In genomic region chr1:8848663-8849386, GRCh38 we compare ENCODE assay signal across 8 cellular contexts. TPM values are rescaled to one million over a fixed set of nuclear protein-coding genes. Genes with fewer than 3 reads are reported as not detected.
DNase-seq lines count a peak whose midpoint lies in the region; ATAC-seq, FAIRE-seq and TF ChIP-seq lines count a peak whose summit lies in the region.

No MANE protein-coding gene starts in this region.

- no peaks in the 10 kb centered on the region for H3K27me3 ChIP-seq in psoas muscle (ENCODE audit: insufficient read depth in 3 of 3, low read length in 2 of 3)
- H3K27me3 ChIP-seq in upper lobe of right lung: no peaks in the 10 kb centered on the region

- H3K4me3 Mint-ChIP-seq in activated naive CD8-positive, alpha-beta T cell treated with anti-CD3 and anti-CD28 coated beads, Interleukin-2, amount 50 U/mL, for 24 hours: no peak overlapping the region

- DNase-seq in A549 (ENCODE audit: low read depth in 1 of 2, low spot score in 1 of 2): peak; percentile 66 to 80
- DNase-seq in NCI-H1092 treated with DMSO at 0.1 percent for 48 hours (lab: John Stamatoyannopoulos, UW): peak; percentile 98
- DNase-seq in SW480 (ENCODE audit: low spot score): peak; percentile 77
- peak; percentile 88 for DNase-seq in activated naive CD8-positive, alpha-beta T cell treated with anti-CD3 and anti-CD28 coated beads, Interleukin-2, amount 50 U/mL, for 24 hours
- peak; percentile 94 for DNase-seq in cardiac septum (ENCODE audit: low spot score)
- peak; percentile 94 to 98 for DNase-seq in psoas muscle
- peak; percentile 95 for DNase-seq in upper lobe of right lung

- POLR2A ChIA-PET in A549 (lab: Yijun Ruan, JAX): interaction anchor here (0.6 to 1.4 kb wide), 4 partner anchors 8 to 36 kb away, joined by 3 to 7 read pairs (median 3); no protein-coding TSS in a partner anchor

- TF ChIP-seq RAD21 in A549 (conservative IDR thresholded peaks at IDR 0.05 in 1 of 2, IDR thresholded peaks at IDR 0.05 in 1 of 2): peak; percentile 75 to 84

- CTCF ChIA-PET in A549 (lab: Yijun Ruan, JAX): interaction anchor here (0.6 to 7.7 kb wide), 58 partner anchors 10 to 891 kb away, joined by 3 to 87 read pairs (median 4); partner anchors contain the start of gene RERE

- ATAC-seq in A549 (peak; percentile 83 to 92), GM18909 (IDR thresholded peaks at IDR 0.05; ENCODE audit: poor library complexity, unreplicated experiment) (peak; percentile 65), psoas muscle (peak; percentile 92 to 95 (median 93)), upper lobe of right lung (peak; percentile 99)
- ATAC-seq in activated naive CD8-positive, alpha-beta T cell treated with anti-CD3 and anti-CD28 coated beads, Interleukin-2, amount 50 U/mL, for 24 hours: peak; percentile 95

- no peak for TF ChIP-seq POLR2A in A549 (IDR thresholded peaks at IDR 0.05; ENCODE audit: low read length)

- WGBS in A549 (ENCODE audit: missing lambda C conversion rate): 53% methylated on average over 17 of the region's 19 CpGs
- WGBS in psoas muscle, 3 donors: 22 to 23% (median 22%) methylated on average over 19 of the region's 19 CpGs

- no peak overlapping the region for H3K27ac Mint-ChIP-seq in activated naive CD8-positive, alpha-beta T cell treated with anti-CD3 and anti-CD28 coated beads, Interleukin-2, amount 50 U/mL, for 24 hours

- TF ChIP-seq EP300 in A549 (IDR thresholded peaks at IDR 0.05): no peak

- no peaks in the 10 kb centered on the region for H3K9me3 ChIP-seq in A549
- H3K9me3 ChIP-seq in psoas muscle: no peaks in the 10 kb centered on the region
- H3K9me3 ChIP-seq in upper lobe of right lung: no peaks in the 10 kb centered on the region

- H3K4me2 ChIP-seq in A549: peak overlapping the region; percentile 40; the same call in 2 of the 3 replicates

- H3K36me3 ChIP-seq in psoas muscle (ENCODE audit: insufficient read depth in 1 of 2, low read depth in 1 of 2) (no peaks in the 10 kb centered on the region), upper lobe of right lung (no peaks in the 10 kb centered on the region)

- no peaks in the 10 kb centered on the region for H3K4me1 Mint-ChIP-seq in activated naive CD8-positive, alpha-beta T cell treated with anti-CD3 and anti-CD28 coated beads, Interleukin-2, amount 50 U/mL, for 24 hours

- no peaks in the 10 kb centered on the region for H3K9me3 Mint-ChIP-seq in activated naive CD8-positive, alpha-beta T cell treated with anti-CD3 and anti-CD28 coated beads, Interleukin-2, amount 50 U/mL, for 24 hours

- H3K4me3 ChIP-seq in A549 (no peak overlapping the region), psoas muscle (no peak overlapping the region), upper lobe of right lung (no peak overlapping the region)

- TF ChIP-seq CTCF in A549 (IDR thresholded peaks at IDR 0.05): peak; percentile 83
- TF ChIP-seq CTCF in psoas muscle (IDR thresholded peaks at IDR 0.05): peak; percentile 93
- peak; percentile 91 for TF ChIP-seq CTCF in upper lobe of right lung (IDR thresholded peaks at IDR 0.05)

- H3K27ac ChIP-seq in A549: peak overlapping the region in 1 of 2 experiments; percentile 52; a peak in 2 of 6 replicates
- H3K27ac ChIP-seq in psoas muscle: peak overlapping the region; percentile 83
- no peak overlapping the region for H3K27ac ChIP-seq in upper lobe of right lung

- peaks cover 4% of the 10 kb centered on the region; the same call in 1 of the 3 replicates for H3K4me1 ChIP-seq in A549
- peaks cover 23% of the 10 kb centered on the region for H3K4me1 ChIP-seq in psoas muscle
- H3K4me1 ChIP-seq in upper lobe of right lung: peaks cover 11% of the 10 kb centered on the region

- H3K27me3 Mint-ChIP-seq in activated naive CD8-positive, alpha-beta T cell treated with anti-CD3 and anti-CD28 coated beads, Interleukin-2, amount 50 U/mL, for 24 hours: no peaks in the 10 kb centered on the region

- no peak for FAIRE-seq in A549 (lab: Jason Lieb, UNC)

- intact Hi-C loops in cardiac septum (cut with DNase I) (loop anchor here (5.0 kb wide), 3 partner anchors 37 to 287 kb away; no protein-coding TSS in a partner anchor), psoas muscle (cut with DNase I) (loop anchor here in 1 of 2 donors (2.0 to 5.0 kb wide), 4 partner anchors 30 to 287 kb away; no protein-coding TSS in a partner anchor), upper lobe of right lung (cut with DNase I) (no loop called here)

- H3K36me3 Mint-ChIP-seq in activated naive CD8-positive, alpha-beta T cell treated with anti-CD3 and anti-CD28 coated beads, Interleukin-2, amount 50 U/mL, for 24 hours (ENCODE audit: low read depth): no peaks in the 10 kb centered on the region

TF ChIP-seq in A549, 52 proteins besides CTCF, POLR2A, EP300 and RAD21:
- TF ChIP-seq ZC3H11A (IDR thresholded peaks at IDR 0.05) (peak; percentile 33), MAZ (IDR thresholded peaks at IDR 0.05; ENCODE audit: borderline replicate concordance, low read depth, low read length) (no peak), RCOR1 (IDR thresholded peaks at IDR 0.05; ENCODE audit: low read depth, low read length) (no peak), POLR2AphosphoS2 (conservative IDR thresholded peaks at IDR 0.05; ENCODE audit: low read length) (no peak), PBX3 (IDR thresholded peaks at IDR 0.05) (no peak), SMC3 (IDR thresholded peaks at IDR 0.05) (peak; percentile 82), KDM5A (IDR thresholded peaks at IDR 0.05) (no peak)

RNA-seq across cellular contexts. Expression of gene ENO1, which starts 29.7 kb away (rescaled TPM):
- polyA plus RNA-seq in A549 (2011; rRNA removed) (1,899 and 1,948 TPM in 2 replicates), A549 (2017; fragmentation: RNase III; extraction: RNeasy Plus Mini Kit Qiagen cat#74134 plus additional on column Dnase treatment) (2,937 to 2,981 TPM (median 2,952 TPM) in 3 replicates), psoas muscle (100 to 1,000 TPM in 2 of 3 donors, 10 to 100 TPM in 1; 83.8 to 489 (median 190) TPM)
- polyA plus RNA-seq in A549 (2012; cell fraction: cytosol; rRNA removed): 2,304 and 2,482 TPM in 2 replicates
- 3,157 and 3,429 TPM in 2 replicates for polyA plus RNA-seq in A549 (2012; cell fraction: nucleus; rRNA removed)
- polyA minus RNA-seq in A549 (2011; rRNA and poly(A)+ RNA removed): 2,309 and 2,515 TPM in 2 replicates
- total RNA-seq in cardiac septum (166 TPM), psoas muscle (100 to 1,000 TPM; 110 to 364 (median 217) TPM), upper lobe of right lung (640 TPM)

RNA-seq across cellular contexts. Expression of gene RERE, which starts 31.4 kb away (rescaled TPM):
- 12.6 and 36.8 TPM in 2 replicates for polyA plus RNA-seq in A549 (2011; rRNA removed)
- polyA plus RNA-seq in A549 (2012; cell fraction: cytosol; rRNA removed): 8.3 and 8.5 TPM in 2 replicates
- polyA plus RNA-seq in A549 (2012; cell fraction: nucleus; rRNA removed): 10.2 and 20.1 TPM in 2 replicates
- polyA plus RNA-seq in A549 (2017; fragmentation: RNase III; extraction: RNeasy Plus Mini Kit Qiagen cat#74134 plus additional on column Dnase treatment): 22.0 to 28.6 TPM (median 27.9 TPM) in 3 replicates
- polyA minus RNA-seq in A549 (2011; rRNA and poly(A)+ RNA removed): 74.2 and 81.5 TPM in 2 replicates
- total RNA-seq in cardiac septum: 102 TPM
- total RNA-seq in psoas muscle: 100 to 1,000 TPM in 2 of 4 donors, 10 to 100 TPM in 2; 56.7 to 308 (median 165) TPM
- polyA plus RNA-seq in psoas muscle: 100 to 1,000 TPM in 1 of 3 donors, 10 to 100 TPM in 2; 38.8 to 130 (median 49.8) TPM
- total RNA-seq in upper lobe of right lung: 99.6 TPM
